ENCODE assay signal across 10 cellular contexts in genomic region chr19:6766357-6767080, GRCh38. TPM values are rescaled to one million over a fixed set of nuclear protein-coding genes. Genes with fewer than 3 reads are reported as not detected.
DNase-seq lines count a peak whose midpoint lies in the region; ATAC-seq and FAIRE-seq lines count a peak whose summit lies in the region.
"Had no signal": no experiment of that assay in that cellular context is flagged by ENCODE, and none has a peak within 500 bp of the region (broad histone marks: within the 10 kb centered on the region; RNA-seq: fewer than 3 reads in every experiment).

No MANE protein-coding gene starts in this region.

- no peaks in the 10 kb centered on the region for H3K36me3 Mint-ChIP-seq in T-helper 2 cell treated with Interferon-gamma antibody and Interleukin-4, amounts not matched to agents 5 μg/mL and 100 μg/mL, for 36 hours (ENCODE audit: low read depth)

- H3K4me1 ChIP-seq in iPS-15b (ENCODE audit: control insufficient read depth, insufficient read depth, low read length): peaks cover 13% of the 10 kb centered on the region

- no peaks in the 10 kb centered on the region for H3K27me3 ChIP-seq in iPS-15b (ENCODE audit: control insufficient read depth, insufficient read depth, low read length)

- peak overlapping the region; percentile 98 for H3K4me3 ChIP-seq in iPS-15b (ENCODE audit: low read depth, low read length)

- no peak overlapping the region for H3K9ac ChIP-seq in iPS-15b (ENCODE audit: low read depth, low read length)

- H3K9me3 Mint-ChIP-seq in T-helper 2 cell treated with Interferon-gamma antibody and Interleukin-4, amounts not matched to agents 5 μg/mL and 100 μg/mL, for 36 hours: no peaks in the 10 kb centered on the region

- peak overlapping the region; percentile 90 for H3K4me3 Mint-ChIP-seq in T-helper 2 cell treated with Interferon-gamma antibody and Interleukin-4, amounts not matched to agents 5 μg/mL and 100 μg/mL, for 36 hours

- no peak for ATAC-seq in GM21381 (IDR thresholded peaks at IDR 0.05; ENCODE audit: unreplicated experiment)

- H3K4me1 Mint-ChIP-seq in T-helper 2 cell treated with Interferon-gamma antibody and Interleukin-4, amounts not matched to agents 5 μg/mL and 100 μg/mL, for 36 hours (ENCODE audit: low read depth): peaks cover 27% of the 10 kb centered on the region

- FAIRE-seq in frontal cortex (lab: Jason Lieb, UNC): no peak
- FAIRE-seq: A204.1, islet of Langerhans had no signal

- no peaks in the 10 kb centered on the region for H3K27me3 Mint-ChIP-seq in T-helper 2 cell treated with Interferon-gamma antibody and Interleukin-4, amounts not matched to agents 5 μg/mL and 100 μg/mL, for 36 hours (ENCODE audit: low read depth)

- no peaks in the 10 kb centered on the region for H3K36me3 ChIP-seq in iPS-15b (ENCODE audit: control insufficient read depth, insufficient read depth, low read length)

- peak; percentile 37 for DNase-seq in DMS53 (lab: John Stamatoyannopoulos, UW)
- no peak for DNase-seq in DMS53 treated with DMSO at 0.1 percent for 48 hours (lab: John Stamatoyannopoulos, UW; ENCODE audit: unreplicated experiment)
- DNase-seq in T-helper 2 cell treated with Interferon-gamma antibody and Interleukin-4, amounts not matched to agents 5 μg/mL and 100 μg/mL, for 36 hours (ENCODE audit: low spot score): no peak
- peak; percentile 42 for DNase-seq in stimulated activated CD8-positive, alpha-beta memory T cell treated with anti-CD3 and anti-CD28 coated beads, Interleukin-4, amount 100 ng/mL, for 48 hours
- no peak for DNase-seq in NCI-H1105 (lab: John Stamatoyannopoulos, UW)
- DNase-seq in frontal cortex (ENCODE audit: low spot score in 2 of 2): no peak

- peak overlapping the region; percentile 85 for H3K27ac Mint-ChIP-seq in T-helper 2 cell treated with Interferon-gamma antibody and Interleukin-4, amounts not matched to agents 5 μg/mL and 100 μg/mL, for 36 hours

- no peaks in the 10 kb centered on the region for H3K9me3 ChIP-seq in iPS-15b (ENCODE audit: control insufficient read depth, insufficient read depth, low read length)

RNA-seq across cellular contexts. Expression of gene SH2D3A, which starts 0.7 kb away (rescaled TPM):
- 0.82 TPM for total RNA-seq in frontal cortex

RNA-seq across cellular contexts. Expression of gene VAV1, which starts 6.0 kb away (rescaled TPM):
- 0.82 TPM for total RNA-seq in frontal cortex

RNA-seq across cellular contexts. Expression of gene TRIP10, which starts 27.0 kb away (rescaled TPM):
- 2.9 TPM for total RNA-seq in frontal cortex

RNA-seq across cellular contexts. Expression of gene GPR108, which starts 29.1 kb away (rescaled TPM):
- 8.6 TPM for total RNA-seq in frontal cortex

RNA-seq across cellular contexts. Expression of gene C3, which starts 46.1 kb away (rescaled TPM):
- 11.4 TPM for total RNA-seq in frontal cortex

Comparison
In these comparisons a context has a peak if more than half of its experiments do, and no peak if none do; other contexts are left out.
1. DNase-seq: peak in DMS53 (single experiment) and stimulated activated CD8-positive, alpha-beta memory T cell treated with anti-CD3 and anti-CD28 coated beads, Interleukin-4, amount 100 ng/mL, for 48 hours (single experiment); none in DMS53 treated with DMSO at 0.1 percent for 48 hours (single experiment), T-helper 2 cell treated with Interferon-gamma antibody and Interleukin-4, amounts not matched to agents 5 μg/mL and 100 μg/mL, for 36 hours (single experiment), NCI-H1105 (single experiment) and frontal cortex (0 of 2).